Comparison of ENCODE assay signal across 7 cellular contexts in the genomic region with DNA sequence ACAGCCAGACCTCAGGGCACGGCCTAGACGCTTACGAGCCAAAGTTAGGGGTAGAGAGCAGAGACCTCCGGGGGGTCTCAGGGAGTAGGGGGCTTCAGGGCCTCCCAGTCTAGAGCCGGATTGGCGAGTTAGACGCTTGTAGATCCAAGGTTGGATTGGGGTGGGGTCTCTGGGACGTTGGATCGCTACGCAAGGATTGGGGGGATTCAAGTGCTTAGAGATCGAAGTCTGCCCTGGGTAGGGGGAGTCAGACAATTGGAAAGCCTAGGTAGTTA. TPM values are rescaled to one million over a fixed set of nuclear protein-coding genes. Genes with fewer than 3 reads are reported as not detected.
A peak's percentile ranks its signal among the peaks of the same experiment; 100 is the strongest.
DNase-seq lines count a peak whose midpoint lies in the region; ATAC-seq and TF ChIP-seq lines count a peak whose summit lies in the region.

No MANE protein-coding gene starts in this region.

- CTCF ChIA-PET in SK-N-SH (lab: Yijun Ruan, JAX) = interaction anchor here (0.6 to 8.5 kb wide), 43 partner anchors 9 to 841 kb away, joined by 3 to 87 read pairs (median 4); a partner anchor contains a TSS

- 0% methylated on average over 10 of the region's 11 CpGs for WGBS in SK-N-SH (ENCODE audit: low lambda C conversion rate)

- H3K4me3 ChIP-seq in HUES6 (ENCODE audit: low read depth, low read length) = peak overlapping the region; percentile 72
- peak overlapping the region; percentile 98 to 99 for H3K4me3 ChIP-seq in SK-N-SH (ENCODE audit: low read depth in 2 of 2, low read length in 1 of 2)
- H3K4me3 ChIP-seq in fibroblast of villous mesenchyme (ENCODE audit: low read depth, low read length) = peak overlapping the region; percentile 81

- POLR2A ChIA-PET in SK-N-SH (lab: Yijun Ruan, JAX) = interaction anchor here (0.6 to 1.5 kb wide), 16 partner anchors 16 to 804 kb away, joined by 3 to 6 read pairs (median 4); a partner anchor contains a TSS

- DNase-seq in SK-N-SH = peak; percentile 90
- no peak for DNase-seq in fibroblast of villous mesenchyme (ENCODE audit: low read depth)
- peak in 7 of 10 donors; percentile 30 to 86 (median 46) for DNase-seq in posterior cingulate gyrus
- no peak for DNase-seq in AG20443 (ENCODE audit: low spot score)

- TF ChIP-seq EP300 in SK-N-SH (IDR thresholded peaks at IDR 0.05; ENCODE audit: borderline replicate concordance in 1 of 2, low read depth in 1 of 2, low read length in 1 of 2) = no peak

- H3K9me2 ChIP-seq in SK-N-SH = no peaks in the 10 kb centered on the region

- peak overlapping the region; percentile 32; the same call in 1 of the 2 replicates for H2AFZ ChIP-seq in SK-N-SH (ENCODE audit: low read depth)

- H3K79me2 ChIP-seq in SK-N-SH (ENCODE audit: insufficient read depth) = peaks cover 54% of the 10 kb centered on the region

- H3K9ac ChIP-seq in HUES6 (ENCODE audit: low read length) (peak overlapping the region; percentile 90), SK-N-SH (peak overlapping the region; percentile 86)

- TF ChIP-seq CTCF in SK-N-SH (IDR thresholded peaks at IDR 0.05) (no peak), fibroblast of villous mesenchyme (IDR thresholded peaks at IDR 0.05; ENCODE audit: insufficient read depth, low read depth, low read length) (no peak)

- no peaks in the 10 kb centered on the region for H3K9me3 ChIP-seq in HUES6 (ENCODE audit: control insufficient read depth, insufficient read depth, low read depth, low read length)
- H3K9me3 ChIP-seq in SK-N-SH = no peaks in the 10 kb centered on the region

- H3K36me3 ChIP-seq in HUES6 (ENCODE audit: control insufficient read depth, insufficient read depth, low read length) = no peaks in the 10 kb centered on the region
- peaks cover 0 to 16% of the 10 kb centered on the region in 2 experiments for H3K36me3 ChIP-seq in SK-N-SH (replicated peaks in 1 of 2; ENCODE audit: control insufficient read depth in 1 of 2, insufficient read depth in 2 of 2, low read length in 1 of 2)

- peaks cover 37% of the 10 kb centered on the region for H3F3A ChIP-seq in SK-N-SH (replicated peaks; ENCODE audit: insufficient read depth)

- H3K4me1 ChIP-seq in HUES6 (ENCODE audit: control insufficient read depth, insufficient read depth, low read length) (peaks cover 46% of the 10 kb centered on the region), SK-N-SH (ENCODE audit: control insufficient read depth in 1 of 2, insufficient read depth in 2 of 2, low read depth in 1 of 2, low read length in 1 of 2) (peaks cover 17 to 34% of the 10 kb centered on the region in 2 experiments)

- H3K27me3 ChIP-seq in HUES6 (ENCODE audit: control insufficient read depth, insufficient read depth, low read length) (no peaks in the 10 kb centered on the region), SK-N-SH (ENCODE audit: insufficient read depth) (no peaks in the 10 kb centered on the region)

- intact Hi-C loops in posterior cingulate gyrus (cut with DNase I) = loop anchor here (5.0 to 10.0 kb wide), 3 partner anchors 41 to 267 kb away; a partner anchor contains a TSS

- no peaks in the 10 kb centered on the region for H4K20me1 ChIP-seq in SK-N-SH (ENCODE audit: insufficient read depth)

- no peak for ATAC-seq in HG02759 (IDR thresholded peaks at IDR 0.05; ENCODE audit: unreplicated experiment)
- no peak for ATAC-seq in HG03139 (IDR thresholded peaks at IDR 0.05; ENCODE audit: unreplicated experiment)

- H3K27ac ChIP-seq in HUES6 (ENCODE audit: low read depth, low read length) (peak overlapping the region; percentile 92), SK-N-SH (ENCODE audit: low read depth in 2 of 2, low read length in 1 of 2) (peak overlapping the region; percentile 93 to 97)

- H3K4me2 ChIP-seq in SK-N-SH = peak overlapping the region; percentile 93

- no peak for TF ChIP-seq RAD21 in SK-N-SH (IDR thresholded peaks at IDR 0.05; ENCODE audit: low read length)

TF ChIP-seq in SK-N-SH, 30 proteins besides CTCF, POLR2A, EP300 and RAD21:
- no peak for TF ChIP-seq RCOR1 (IDR thresholded peaks at IDR 0.05; ENCODE audit: low read length)
- TF ChIP-seq FOXM1 (IDR thresholded peaks at IDR 0.05; ENCODE audit: low read depth) = no peak
- peak; percentile 11; the same call in 1 of the 2 replicates for TF ChIP-seq POLR2AphosphoS5 (IDR thresholded peaks at IDR 0.05; ENCODE audit: low read depth, low read length)

RNA-seq across cellular contexts. Expression of a gene that starts 0.4 kb away (rescaled TPM):
- polyA plus RNA-seq in SK-N-SH (2012; rRNA removed) = 63.8 and 90.9 TPM in 2 replicates
- polyA plus RNA-seq in SK-N-SH (2012; cell fraction: cytosol; rRNA removed) = 54.0 and 56.0 TPM in 2 replicates
- 199 and 277 TPM in 2 replicates for polyA plus RNA-seq in SK-N-SH (2012; cell fraction: nucleus; rRNA removed)
- total RNA-seq in fibroblast of villous mesenchyme = 25.4 and 34.1 TPM in 2 replicates

RNA-seq across cellular contexts. Expression of a gene that starts 41.1 kb away (rescaled TPM):
- polyA plus RNA-seq in SK-N-SH (2012; rRNA removed) = 2.3 and 2.8 TPM in 2 replicates
- 0.15 and 0.31 TPM in 2 replicates for polyA plus RNA-seq in SK-N-SH (2012; cell fraction: cytosol; rRNA removed)
- 26.7 and 39.7 TPM in 2 replicates for polyA plus RNA-seq in SK-N-SH (2012; cell fraction: nucleus; rRNA removed)
- total RNA-seq in fibroblast of villous mesenchyme = 23.7 and 32.5 TPM in 2 replicates

Comparison
In these comparisons a context has a peak if more than half of its experiments do, and no peak if none do; other contexts are left out.
1. DNase-seq: peak in SK-N-SH (single experiment) and posterior cingulate gyrus (7 of 10); none in fibroblast of villous mesenchyme (single experiment) and AG20443 (single experiment).
2. Peak in every context shown above with its lines, with median percentiles within 50 percentile points of each other: H3K4me3 ChIP-seq.